In genomic region chr12:9577729-9578128, GRCh38 we compare ENCODE assay signal across 2 cellular contexts. TPM values are rescaled to one million over a fixed set of nuclear protein-coding genes. Genes with fewer than 3 reads are reported as not detected.
"Had no signal": no experiment of that assay in that cellular context is flagged by ENCODE, and none has a peak within 500 bp of the region (broad histone marks: within the 10 kb centered on the region; RNA-seq: fewer than 3 reads in every experiment).

No MANE protein-coding gene starts in this region.

RNA-seq across cellular contexts. Expression of gene KLRB1, which starts 30.0 kb away (rescaled TPM):
- total RNA-seq: suprapubic skin, temporal lobe had no signal
